In genomic region chr16:89697616-89698331, GRCh38 we compare ENCODE assay signal across 20 cellular contexts. TPM values are rescaled to one million over a fixed set of nuclear protein-coding genes. Genes with fewer than 3 reads are reported as not detected.
DNase-seq lines count a peak whose midpoint lies in the region; ATAC-seq and TF ChIP-seq lines count a peak whose summit lies in the region.
"Had no signal": no experiment of that assay in that cellular context is flagged by ENCODE, and none has a peak within 500 bp of the region (broad histone marks: within the 10 kb centered on the region; RNA-seq: fewer than 3 reads in every experiment).

No MANE protein-coding gene starts in this region.

- intact Hi-C loops in mucosa of descending colon (cut with DNase I, micrococcal nuclease), result no loop called here

- H3K27ac ChIP-seq in HEK293 (ENCODE audit: extremely low read depth, low read depth, low read length) (no peak overlapping the region), caudate nucleus (ENCODE audit: low read depth, low read length) (no peak overlapping the region)
- H3K27ac ChIP-seq: thyroid gland had no signal

- CTCF ChIA-PET in HEK293 (lab: Yijun Ruan, JAX), result interaction anchor here (0.9 to 1.5 kb wide), 2 partner anchors 28 to 213 kb away, joined by 3 to 5 read pairs; no protein-coding TSS in a partner anchor

- H3K36me3 ChIP-seq in HEK293 (ENCODE audit: control insufficient read depth in 2 of 2, insufficient read depth in 1 of 2, low read length in 2 of 2) (peaks cover 0 to 55% of the 10 kb centered on the region in 2 experiments; a peak in 2 of 3 replicates), mucosa of descending colon (ENCODE audit: low read depth) (no peaks in the 10 kb centered on the region)

- H3K4me3 ChIP-seq in HEK293 (ENCODE audit: low read depth, low read length) (no peak overlapping the region), mucosa of descending colon (no peak overlapping the region)
- H3K4me3 ChIP-seq: thyroid gland had no signal

- H3K4me1 ChIP-seq in HEK293 (ENCODE audit: control insufficient read depth, insufficient read depth, low read length) (peaks cover 8% of the 10 kb centered on the region), mucosa of descending colon (ENCODE audit: low read depth) (peaks cover 16% of the 10 kb centered on the region)

- POLR2A ChIA-PET in HEK293 (lab: Yijun Ruan, JAX), result interaction anchor here (1.1 kb wide), 1 partner anchor 11 kb away, joined by 5 read pairs; no protein-coding TSS in a partner anchor

- TF ChIP-seq CTCF in HEK293 (tag by site-specific recombination; IDR thresholded peaks at IDR 0.05), result no peak
- TF ChIP-seq CTCF in mucosa of descending colon (IDR thresholded peaks at IDR 0.05), result no peak

- no peak for ATAC-seq in mucosa of descending colon
- no peak for ATAC-seq in GM18867 (IDR thresholded peaks at IDR 0.05; ENCODE audit: unreplicated experiment)

- H3K9me3 ChIP-seq in HEK293 (ENCODE audit: control insufficient read depth, insufficient read depth, low read depth, low read length) (no peaks in the 10 kb centered on the region), mucosa of descending colon (no peaks in the 10 kb centered on the region)
- H3K9me3 ChIP-seq: thyroid gland had no signal

- peak; percentile 60 for DNase-seq in activated effector memory CD4-positive, alpha-beta T cell treated with anti-CD3 and anti-CD28 coated beads, Interleukin-2, amount 50 U/mL, for 16 hours
- DNase-seq in activated effector memory CD4-positive, alpha-beta T cell treated with Interleukin-2 at 50 U/mL for 16 hours, result no peak
- DNase-seq in SK-N-DZ (ENCODE audit: low spot score) (peak; percentile 18), mucosa of descending colon (peak; percentile 14 to 56 (median 37)), caudate nucleus (lab: John Stamatoyannopoulos, UW) (no peak), C1 segment of cervical spinal cord (lab: John Stamatoyannopoulos, UW) (no peak)
- DNase-seq: activated CD4-positive, alpha-beta T cell treated with anti-CD3 and anti-CD28 coated beads for 48 hours; CD4-positive, CD25-positive, alpha-beta regulatory T cell; DMS53; GF-D8; kidney glomerular epithelial cell; mesenchymal stem cell; naive B cell; NCI-H1930; NCI-H446 treated with DMSO at 0.1 percent for 48 hours; RPMI8226; stimulated activated naive CD4-positive, alpha-beta T cell; thyroid gland had no signal

TF ChIP-seq in HEK293, 187 proteins besides CTCF, POLR2A, EP300 and RAD21:
- peak; percentile 24; the same call in 1 of the 2 replicates for TF ChIP-seq GLIS1 (tag by site-specific recombination; IDR thresholded peaks at IDR 0.05)
- TF ChIP-seq ZIC2 (tag by site-specific recombination; IDR thresholded peaks at IDR 0.05), result peak; percentile 18; the same call in 1 of the 2 replicates
- TF ChIP-seq ZNF621 (tag by site-specific recombination; IDR thresholded peaks at IDR 0.05), result no peak
- peak; percentile 38; the same call in 1 of the 2 replicates for TF ChIP-seq HIC1 (tag by site-specific recombination; IDR thresholded peaks at IDR 0.05)
- peak; percentile 63 for TF ChIP-seq GLIS2 (tag by site-specific recombination; IDR thresholded peaks at IDR 0.05)
- no peak for TF ChIP-seq ZNF169 (tag by site-specific recombination; IDR thresholded peaks at IDR 0.05)

RNA-seq across cellular contexts. Expression of gene SPATA2L, which starts 3.7 kb away (rescaled TPM):
- 12.8 and 13.3 TPM in 2 replicates for polyA plus RNA-seq in SK-N-DZ (2014; cell fraction: cytosol; rRNA removed)
- 7.8 and 12.7 TPM in 2 replicates for polyA plus RNA-seq in SK-N-DZ (2014; cell fraction: nucleus; rRNA removed)
- total RNA-seq in mucosa of descending colon, result 10 to 100 TPM; 12.5 to 21.7 (median 14.4) TPM

RNA-seq across cellular contexts. Expression of gene CDK10, which starts 11.3 kb away (rescaled TPM):
- 101 and 107 TPM in 2 replicates for polyA plus RNA-seq in SK-N-DZ (2014; cell fraction: cytosol; rRNA removed)
- 895 and 969 TPM in 2 replicates for polyA plus RNA-seq in SK-N-DZ (2014; cell fraction: nucleus; rRNA removed)
- 100 to 1,000 TPM in 1 of 3 donors, 10 to 100 TPM in 2; 90.8 to 163 (median 94.5) TPM for total RNA-seq in mucosa of descending colon

RNA-seq across cellular contexts. Expression of gene VPS9D1, which starts 22.9 kb away (rescaled TPM):
- 5.7 and 8.8 TPM in 2 replicates for polyA plus RNA-seq in SK-N-DZ (2014; cell fraction: cytosol; rRNA removed)
- polyA plus RNA-seq in SK-N-DZ (2014; cell fraction: nucleus; rRNA removed), result 26.0 and 40.7 TPM in 2 replicates
- total RNA-seq in mucosa of descending colon, result 10 to 100 TPM; 15.3 to 20.6 (median 16.4) TPM

RNA-seq across cellular contexts. Expression of gene ZNF276, which starts 23.6 kb away (rescaled TPM):
- polyA plus RNA-seq in SK-N-DZ (2014; cell fraction: cytosol; rRNA removed), result 11.2 and 35.3 TPM in 2 replicates
- 81.8 and 136 TPM in 2 replicates for polyA plus RNA-seq in SK-N-DZ (2014; cell fraction: nucleus; rRNA removed)
- total RNA-seq in mucosa of descending colon, result 10 to 100 TPM; 30.5 to 50.4 (median 31.6) TPM

RNA-seq across cellular contexts. Expression of gene SPATA33, which starts 40.1 kb away (rescaled TPM):
- 14.5 and 21.9 TPM in 2 replicates for polyA plus RNA-seq in SK-N-DZ (2014; cell fraction: cytosol; rRNA removed)
- polyA plus RNA-seq in SK-N-DZ (2014; cell fraction: nucleus; rRNA removed), result 18.1 and 19.8 TPM in 2 replicates
- total RNA-seq in mucosa of descending colon, result 10 to 100 TPM in 2 of 3 donors, 1 to 10 TPM in 1; 8.0 to 11.0 (median 10.7) TPM

Comparison
In these comparisons a context has a peak if more than half of its experiments do, and no peak if none do; other contexts are left out.
1. DNase-seq: peak in activated effector memory CD4-positive, alpha-beta T cell treated with anti-CD3 and anti-CD28 coated beads, Interleukin-2, amount 50 U/mL, for 16 hours (single experiment), SK-N-DZ (single experiment) and mucosa of descending colon (3 of 3); none in activated effector memory CD4-positive, alpha-beta T cell treated with Interleukin-2 at 50 U/mL for 16 hours (single experiment), caudate nucleus (0 of 61) and C1 segment of cervical spinal cord (0 of 14).